ENCODE assay signal across 1 cellular context in genomic region chr18:31680836-31681568, GRCh38.
TF ChIP-seq lines count a peak whose summit lies in the region.

No MANE protein-coding gene starts in this region.

TF ChIP-seq in K562, 482 proteins besides CTCF, POLR2A, EP300 and RAD21:
- no peak for TF ChIP-seq AFF1 (IDR thresholded peaks at IDR 0.05; ENCODE audit: low read depth in 1 of 2, partially characterized antibody in 2 of 2)
- TF ChIP-seq ZNF696 (CRISPR knock-in tag; conservative IDR thresholded peaks at IDR 0.05) = no peak
- TF ChIP-seq, protein P1, sequence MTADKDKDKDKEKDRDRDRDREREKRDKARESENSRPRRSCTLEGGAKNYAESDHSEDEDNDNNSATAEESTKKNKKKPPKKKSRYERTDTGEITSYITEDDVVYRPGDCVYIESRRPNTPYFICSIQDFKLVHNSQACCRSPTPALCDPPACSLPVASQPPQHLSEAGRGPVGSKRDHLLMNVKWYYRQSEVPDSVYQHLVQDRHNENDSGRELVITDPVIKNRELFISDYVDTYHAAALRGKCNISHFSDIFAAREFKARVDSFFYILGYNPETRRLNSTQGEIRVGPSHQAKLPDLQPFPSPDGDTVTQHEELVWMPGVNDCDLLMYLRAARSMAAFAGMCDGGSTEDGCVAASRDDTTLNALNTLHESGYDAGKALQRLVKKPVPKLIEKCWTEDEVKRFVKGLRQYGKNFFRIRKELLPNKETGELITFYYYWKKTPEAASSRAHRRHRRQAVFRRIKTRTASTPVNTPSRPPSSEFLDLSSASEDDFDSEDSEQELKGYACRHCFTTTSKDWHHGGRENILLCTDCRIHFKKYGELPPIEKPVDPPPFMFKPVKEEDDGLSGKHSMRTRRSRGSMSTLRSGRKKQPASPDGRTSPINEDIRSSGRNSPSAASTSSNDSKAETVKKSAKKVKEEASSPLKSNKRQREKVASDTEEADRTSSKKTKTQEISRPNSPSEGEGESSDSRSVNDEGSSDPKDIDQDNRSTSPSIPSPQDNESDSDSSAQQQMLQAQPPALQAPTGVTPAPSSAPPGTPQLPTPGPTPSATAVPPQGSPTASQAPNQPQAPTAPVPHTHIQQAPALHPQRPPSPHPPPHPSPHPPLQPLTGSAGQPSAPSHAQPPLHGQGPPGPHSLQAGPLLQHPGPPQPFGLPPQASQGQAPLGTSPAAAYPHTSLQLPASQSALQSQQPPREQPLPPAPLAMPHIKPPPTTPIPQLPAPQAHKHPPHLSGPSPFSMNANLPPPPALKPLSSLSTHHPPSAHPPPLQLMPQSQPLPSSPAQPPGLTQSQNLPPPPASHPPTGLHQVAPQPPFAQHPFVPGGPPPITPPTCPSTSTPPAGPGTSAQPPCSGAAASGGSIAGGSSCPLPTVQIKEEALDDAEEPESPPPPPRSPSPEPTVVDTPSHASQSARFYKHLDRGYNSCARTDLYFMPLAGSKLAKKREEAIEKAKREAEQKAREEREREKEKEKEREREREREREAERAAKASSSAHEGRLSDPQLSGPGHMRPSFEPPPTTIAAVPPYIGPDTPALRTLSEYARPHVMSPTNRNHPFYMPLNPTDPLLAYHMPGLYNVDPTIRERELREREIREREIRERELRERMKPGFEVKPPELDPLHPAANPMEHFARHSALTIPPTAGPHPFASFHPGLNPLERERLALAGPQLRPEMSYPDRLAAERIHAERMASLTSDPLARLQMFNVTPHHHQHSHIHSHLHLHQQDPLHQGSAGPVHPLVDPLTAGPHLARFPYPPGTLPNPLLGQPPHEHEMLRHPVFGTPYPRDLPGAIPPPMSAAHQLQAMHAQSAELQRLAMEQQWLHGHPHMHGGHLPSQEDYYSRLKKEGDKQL (CRISPR knock-in tag; IDR thresholded peaks at IDR 0.05; ENCODE audit: borderline replicate concordance) = no peak
- no peak for TF ChIP-seq SIRT6 (IDR thresholded peaks at IDR 0.05; ENCODE audit: low read depth, low read length)
- no peak for TF ChIP-seq NR0B1 (IDR thresholded peaks at IDR 0.05; ENCODE audit: partially characterized antibody)
- TF ChIP-seq, protein P2, sequence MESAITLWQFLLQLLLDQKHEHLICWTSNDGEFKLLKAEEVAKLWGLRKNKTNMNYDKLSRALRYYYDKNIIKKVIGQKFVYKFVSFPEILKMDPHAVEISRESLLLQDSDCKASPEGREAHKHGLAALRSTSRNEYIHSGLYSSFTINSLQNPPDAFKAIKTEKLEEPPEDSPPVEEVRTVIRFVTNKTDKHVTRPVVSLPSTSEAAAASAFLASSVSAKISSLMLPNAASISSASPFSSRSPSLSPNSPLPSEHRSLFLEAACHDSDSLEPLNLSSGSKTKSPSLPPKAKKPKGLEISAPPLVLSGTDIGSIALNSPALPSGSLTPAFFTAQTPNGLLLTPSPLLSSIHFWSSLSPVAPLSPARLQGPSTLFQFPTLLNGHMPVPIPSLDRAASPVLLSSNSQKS (CRISPR knock-in tag; IDR thresholded peaks at IDR 0.05) = no peak
- no peak for TF ChIP-seq TRIM24 (IDR thresholded peaks at IDR 0.05)
- TF ChIP-seq MCM7 (IDR thresholded peaks at IDR 0.05) = no peak
- TF ChIP-seq ZNF518B (CRISPR knock-in tag; IDR thresholded peaks at IDR 0.05) = no peak
- TF ChIP-seq RREB1 (CRISPR knock-in tag; IDR thresholded peaks at IDR 0.05) = no peak
- TF ChIP-seq MLLT1 (IDR thresholded peaks at IDR 0.05) = no peak
- no peak for TF ChIP-seq SNRNP70 (optimal IDR thresholded peaks at IDR 0.05; ENCODE audit: low read depth, low read length)
- TF ChIP-seq CBFA2T3 (IDR thresholded peaks at IDR 0.05) = no peak
- no peak for TF ChIP-seq TOE1 (IDR thresholded peaks at IDR 0.05; ENCODE audit: borderline replicate concordance)
- no peak for TF ChIP-seq TOE1 (CRISPR knock-in tag; IDR thresholded peaks at IDR 0.05; ENCODE audit: borderline replicate concordance, low read depth)
